8 cellular contexts compared by ENCODE assay signal in the genomic region with DNA sequence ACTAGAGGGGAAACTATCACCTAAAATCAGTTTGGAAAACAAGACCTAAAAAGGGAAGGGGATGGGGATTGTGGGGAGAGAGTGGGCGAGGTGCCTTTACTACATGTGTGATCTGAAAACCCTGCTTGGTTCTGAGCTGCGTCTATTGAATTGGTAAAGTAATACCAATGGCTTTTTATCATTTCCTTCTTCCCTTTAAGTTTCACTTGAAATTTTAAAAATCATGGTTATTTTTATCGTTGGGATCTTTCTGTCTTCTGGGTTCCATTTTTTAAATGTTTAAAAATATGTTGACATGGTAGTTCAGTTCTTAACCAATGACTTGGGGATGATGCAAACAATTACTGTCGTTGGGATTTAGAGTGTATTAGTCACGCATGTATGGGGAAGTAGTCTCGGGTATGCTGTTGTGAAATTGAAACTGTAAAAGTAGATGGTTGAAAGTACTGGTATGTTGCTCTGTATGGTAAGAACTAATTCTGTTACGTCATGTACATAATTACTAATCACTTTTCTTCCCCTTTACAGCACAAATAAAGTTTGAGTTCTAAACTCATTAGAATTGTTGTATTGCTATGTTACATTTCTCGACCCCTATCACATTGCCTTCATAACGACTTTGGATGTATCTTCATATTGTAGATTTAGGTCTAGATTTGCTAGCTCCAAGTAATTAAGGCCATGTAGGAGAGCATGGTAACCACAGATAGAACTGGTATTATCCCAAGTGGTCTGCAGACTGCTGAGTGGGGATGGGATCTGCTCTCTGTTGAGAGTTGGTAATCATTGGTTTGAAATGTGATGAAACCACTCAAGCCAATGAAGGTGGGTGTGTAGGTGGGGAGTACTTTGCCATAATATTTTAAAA. TPM values are rescaled to one million over a fixed set of nuclear protein-coding genes. Genes with fewer than 3 reads are reported as not detected.
A peak's percentile ranks its signal among the peaks of the same experiment; 100 is the strongest.
DNase-seq lines count a peak whose midpoint lies in the region; ATAC-seq, FAIRE-seq and TF ChIP-seq lines count a peak whose summit lies in the region.

No MANE protein-coding gene starts in this region.

- H3K27ac Mint-ChIP-seq in MCF 10A (ENCODE audit: low read depth, unreplicated experiment), result peak overlapping the region; percentile 99

- H3K9ac ChIP-seq in HepG2 (ENCODE audit: insufficient read depth, low read depth, low read length), result peak overlapping the region; percentile 100

- H3K4me1 ChIP-seq in PC-9 (replicated peaks; ENCODE audit: insufficient read depth), result peaks cover 50% of the 10 kb centered on the region
- H3K4me1 ChIP-seq in HepG2 (ENCODE audit: insufficient read depth, low read length), result peaks cover 51% of the 10 kb centered on the region
- H3K4me1 ChIP-seq in testis, result peaks cover 27% of the 10 kb centered on the region

- TF ChIP-seq CTCF in PC-9 (conservative IDR thresholded peaks at IDR 0.05) (peak; percentile 2; the same call in 1 of the 2 replicates), MCF 10A (IDR thresholded peaks at IDR 0.05; ENCODE audit: unreplicated experiment) (no peak), HepG2 (CRISPR knock-in tag; IDR thresholded peaks at IDR 0.05) (no peak), testis (IDR thresholded peaks at IDR 0.05) (no peak)

- H3K4me3 ChIP-seq in PC-9, result peak overlapping the region; percentile 90
- peak overlapping the region; percentile 91 to 94 (median 93) for H3K4me3 ChIP-seq in HepG2 (replicated peaks in 1 of 3; ENCODE audit: insufficient read depth in 1 of 3, low read depth in 2 of 3, low read length in 3 of 3)
- H3K4me3 ChIP-seq in testis, result peak overlapping the region; percentile 86 to 93

- BruUV-seq in PC-9 (replicated peaks; lab: Mats Ljungman, UMichigan), result no TSS peak
- TSS peak; percentile 20 for BruUV-seq in MCF 10A (replicated peaks; lab: Mats Ljungman, UMichigan)
- BruUV-seq in HepG2 (replicated peaks; lab: Mats Ljungman, UMichigan), result no TSS peak

- no peaks in the 10 kb centered on the region for H3K9me3 Mint-ChIP-seq in MCF 10A (ENCODE audit: unreplicated experiment)

- WGBS in HepG2 (ENCODE audit: low lambda C conversion rate), result 5% methylated on average over 9 of the region's 9 CpGs
- WGBS in testis, 2 donors, result 22 to 23% methylated on average over 9 of the region's 9 CpGs

- peaks cover 84% of the 10 kb centered on the region for H4K20me1 ChIP-seq in PC-9 (ENCODE audit: insufficient read depth)
- H4K20me1 ChIP-seq in HepG2 (ENCODE audit: insufficient read depth, low read length), result peaks cover 85% of the 10 kb centered on the region

- peaks cover 94% of the 10 kb centered on the region for H3K36me3 Mint-ChIP-seq in MCF 10A (ENCODE audit: insufficient read depth, unreplicated experiment)

- TF ChIP-seq EP300 in HepG2 (IDR thresholded peaks at IDR 0.05; ENCODE audit: low read depth in 2 of 2, low read length in 2 of 2) (no peak), HepG2 (CRISPR knock-in tag; IDR thresholded peaks at IDR 0.05; ENCODE audit: borderline replicate concordance) (no peak)

- H3K9me3 ChIP-seq in PC-9 (ENCODE audit: insufficient read depth, low read depth) (no peaks in the 10 kb centered on the region), HepG2 (ENCODE audit: low read length) (no peaks in the 10 kb centered on the region), testis (no peaks in the 10 kb centered on the region)

- POLR2A ChIA-PET in PC-9 (lab: Charles Lee; ENCODE audit: unreplicated experiment) (interaction anchor here (0.8 kb wide), 1 partner anchor 477 kb away, joined by 4 read pairs; no protein-coding TSS in a partner anchor), MCF 10A (lab: Yijun Ruan, JAX) (interaction anchor here (2.0 to 21.4 kb wide), 8 partner anchors 8 to 237 kb away, joined by 7 to 2994 read pairs (median 382); a partner anchor contains a TSS), HepG2 (lab: Yijun Ruan, JAX) (interaction anchor here (0.6 to 17.8 kb wide), 7 partner anchors 8 to 77 kb away, joined by 3 to 952 read pairs (median 147); a partner anchor contains a TSS)

- DNase-seq in ACHN (peak; percentile 42), PC-9 (peak in 1 of 2 experiments; percentile 97), MCF 10A (ENCODE audit: unreplicated experiment) (peak; percentile 90), HepG2 (ENCODE audit: low spot score) (no peak), testis (peak; percentile 17), NCI-H345 treated with DMSO at 0.1 percent for 48 hours (lab: John Stamatoyannopoulos, UW; ENCODE audit: unreplicated experiment) (no peak), NCI-H524 (lab: John Stamatoyannopoulos, UW) (no peak)

- H3K27me3 Mint-ChIP-seq in MCF 10A (ENCODE audit: insufficient read depth, unreplicated experiment), result peaks cover 10% of the 10 kb centered on the region

- peaks cover 31% of the 10 kb centered on the region for H3K4me1 Mint-ChIP-seq in MCF 10A (ENCODE audit: insufficient read depth, unreplicated experiment)

- no peak for TF ChIP-seq RAD21 in HepG2 (CRISPR knock-in tag; IDR thresholded peaks at IDR 0.05)

- H3K79me2 ChIP-seq in PC-9 (ENCODE audit: low read depth), result peaks cover 92% of the 10 kb centered on the region
- H3K79me2 ChIP-seq in HepG2 (ENCODE audit: insufficient read depth, low read length), result peaks cover 88% of the 10 kb centered on the region

- TF ChIP-seq POLR2A in HepG2 (IDR thresholded peaks at IDR 0.05; ENCODE audit: insufficient read depth in 1 of 2, low read depth in 2 of 2, low read length in 2 of 2) (peak in 1 of 2 experiments; percentile 60; a peak in 2 of 4 replicates), testis (IDR thresholded peaks at IDR 0.05) (no peak)

- H3K27me3 ChIP-seq in PC-9 (ENCODE audit: insufficient read depth, low read depth), result no peaks in the 10 kb centered on the region
- no peaks in the 10 kb centered on the region; a peak in 1 of 5 replicates for H3K27me3 ChIP-seq in HepG2 (ENCODE audit: control insufficient read depth in 1 of 2, insufficient read depth in 2 of 2, low read length in 2 of 2)
- H3K27me3 ChIP-seq in testis, result no peaks in the 10 kb centered on the region

- peak; percentile 12 for FAIRE-seq in HepG2 (lab: Jason Lieb, UNC)

- H3K36me3 ChIP-seq in PC-9 (ENCODE audit: low read depth) (peaks cover 63% of the 10 kb centered on the region), HepG2 (replicated peaks in 1 of 2; ENCODE audit: control insufficient read depth in 1 of 2, insufficient read depth in 2 of 2, low read length in 2 of 2) (no peaks in the 10 kb centered on the region; a peak in 2 of 5 replicates), testis (ENCODE audit: low read depth, missing control alignments) (no peaks in the 10 kb centered on the region)

- ATAC-seq in GM18868 (IDR thresholded peaks at IDR 0.05; ENCODE audit: unreplicated experiment) (peak; percentile 35), HepG2 (no peak)

- in situ Hi-C loops in ACHN (cut with HindIII; ENCODE audit: low pct_ligation_motif_present, low pct_unique_long_range_greater_than_20kb, low sequenced_read_pairs), result loop anchor here (10.0 kb wide), 1 partner anchor 69 kb away; a partner anchor contains a TSS
- in situ Hi-C loops in HepG2 (cut with HindIII; ENCODE audit: extremely low pct_ligation_motif_present, low pct_unique_long_range_greater_than_20kb), result no loop called here

- H2AFZ ChIP-seq in PC-9, result no peak overlapping the region
- H2AFZ ChIP-seq in HepG2 (ENCODE audit: low read length), result no peak overlapping the region

- H3F3A ChIP-seq in PC-9 (ENCODE audit: insufficient read depth, low read depth), result peaks cover 86% of the 10 kb centered on the region

- CTCF ChIA-PET in PC-9 (lab: Charles Lee), result no interaction called here
- CTCF ChIA-PET in MCF 10A (lab: Yijun Ruan, JAX), result interaction anchor here (0.6 kb wide), 1 partner anchor 73 kb away, joined by 3 read pairs; a partner anchor contains a TSS
- CTCF ChIA-PET in HepG2 (lab: Yijun Ruan, JAX; ENCODE audit: low intra/inter-chr PET ratio, low total read pairs), result no interaction called here

- H3K4me2 ChIP-seq in PC-9, result peak overlapping the region; percentile 99
- peak overlapping the region; percentile 95 for H3K4me2 ChIP-seq in HepG2 (ENCODE audit: low read depth, low read length)

- peak overlapping the region; percentile 98 for H3K4me3 Mint-ChIP-seq in MCF 10A (ENCODE audit: unreplicated experiment)

- intact Hi-C loops in PC-9 (cut with micrococcal nuclease; ENCODE audit: unreplicated experiment) (no loop called here), MCF 10A (cut with micrococcal nuclease) (no loop called here), HepG2 (cut with micrococcal nuclease; ENCODE audit: unreplicated experiment) (no loop called here), testis (cut with DNase I; ENCODE audit: low total_unique reads) (no loop called here)

- no peaks in the 10 kb centered on the region for H3K9me2 ChIP-seq in PC-9 (ENCODE audit: insufficient read depth)

- H3K27ac ChIP-seq in PC-9, result peak overlapping the region; percentile 100
- H3K27ac ChIP-seq in HepG2 (ENCODE audit: extremely low read length, insufficient read depth, low read length), result peak overlapping the region; percentile 100
- peak overlapping the region; percentile 94 to 96 for H3K27ac ChIP-seq in testis

RNA-seq across cellular contexts. Expression of a gene that starts 3.6 kb away (rescaled TPM):
- 825 and 938 TPM in 2 replicates for total RNA-seq in PC-9 (2021)
- total RNA-seq in MCF 10A (2022), result 1,026 and 1,292 TPM in 2 replicates
- 10.5 and 20.5 TPM in 2 replicates for total RNA-seq in HepG2 (2016; rRNA removed; fragmentation: Illumina TruSeq; extraction: Trizol)
- 2.2 and 2.6 TPM in 2 replicates for total RNA-seq in HepG2 (2016; cell fraction: cytosol; rRNA removed; fragmentation: Illumina TruSeq; extraction: Trizol; ENCODE audit: low read depth)
- 8.4 and 21.3 TPM in 2 replicates for total RNA-seq in HepG2 (2016; cell fraction: insoluble cytoplasmic fraction; rRNA removed; fragmentation: Illumina TruSeq; extraction: Trizol)
- 7.8 and 8.3 TPM in 2 replicates for total RNA-seq in HepG2 (2016; cell fraction: membrane; rRNA removed; fragmentation: Illumina TruSeq; extraction: Trizol)
- 196 and 220 TPM in 2 replicates for total RNA-seq in HepG2 (2016; cell fraction: nucleus; rRNA removed; fragmentation: Illumina TruSeq; extraction: Trizol)
- 41.2 and 41.3 TPM in 2 replicates for polyA plus RNA-seq in HepG2 (2011; rRNA removed)
- 13.0 and 13.4 TPM in 2 replicates for polyA plus RNA-seq in HepG2 (2011; cell fraction: cytosol; rRNA removed)
- polyA plus RNA-seq in HepG2 (2011; cell fraction: nucleus; rRNA removed), result 222 and 327 TPM in 2 replicates
- polyA plus RNA-seq in HepG2 (2012), result 288 and 371 TPM in 2 replicates
- 3.6 and 4.3 TPM in 2 replicates for polyA plus RNA-seq in HepG2 (2016; cell fraction: cytosol; fragmentation: Illumina TruSeq; extraction: Trizol; ENCODE audit: low read depth)
- 54.0 and 61.1 TPM in 2 replicates for polyA plus RNA-seq in HepG2 (2016; cell fraction: insoluble cytoplasmic fraction; fragmentation: Illumina TruSeq; extraction: Trizol; ENCODE audit: low read depth)
- polyA plus RNA-seq in HepG2 (2016; cell fraction: membrane; fragmentation: Illumina TruSeq; extraction: Trizol; ENCODE audit: low read depth), result 47.1 and 54.4 TPM in 2 replicates
- 577 and 628 TPM in 2 replicates for polyA plus RNA-seq in HepG2 (2016; cell fraction: nucleus; fragmentation: Illumina TruSeq; extraction: Trizol; ENCODE audit: insufficient read depth, low read depth)
- 64.6 and 225 TPM in 2 replicates for polyA minus RNA-seq in HepG2 (2011; rRNA and poly(A)+ RNA removed; ENCODE audit: low replicate concordance)
- 17.3 and 20.2 TPM in 2 replicates for polyA minus RNA-seq in HepG2 (2011; cell fraction: cytosol; rRNA and poly(A)+ RNA removed)
- 1,479 and 1,737 TPM in 2 replicates for polyA minus RNA-seq in HepG2 (2011; cell fraction: nucleus; rRNA and poly(A)+ RNA removed)
- 100 to 1,000 TPM; 230 to 243 TPM for total RNA-seq in testis
- 189 TPM for polyA plus RNA-seq in testis (ENCODE audit: insufficient read depth, low read depth, low replicate concordance)

RNA-seq across cellular contexts. Expression of a gene that starts 39.8 kb away (rescaled TPM):
- total RNA-seq in PC-9 (2021) (32.4 and 48.9 TPM in 2 replicates), MCF 10A (2022) (18.9 and 21.7 TPM in 2 replicates), HepG2 (2016; rRNA removed; fragmentation: Illumina TruSeq; extraction: Trizol) (18.0 and 20.6 TPM in 2 replicates), testis (100 to 1,000 TPM in 1 of 2 donors, 10 to 100 TPM in 1; 92.5 to 118 TPM)
- 2.2 and 2.9 TPM in 2 replicates for total RNA-seq in HepG2 (2016; cell fraction: cytosol; rRNA removed; fragmentation: Illumina TruSeq; extraction: Trizol; ENCODE audit: low read depth)
- 17.5 and 22.6 TPM in 2 replicates for total RNA-seq in HepG2 (2016; cell fraction: insoluble cytoplasmic fraction; rRNA removed; fragmentation: Illumina TruSeq; extraction: Trizol)
- total RNA-seq in HepG2 (2016; cell fraction: membrane; rRNA removed; fragmentation: Illumina TruSeq; extraction: Trizol), result 5.3 and 6.3 TPM in 2 replicates
- total RNA-seq in HepG2 (2016; cell fraction: nucleus; rRNA removed; fragmentation: Illumina TruSeq; extraction: Trizol), result 12.4 and 14.6 TPM in 2 replicates
- polyA plus RNA-seq in HepG2 (2011; rRNA removed) (5.8 and 9.4 TPM in 2 replicates), testis (ENCODE audit: insufficient read depth, low read depth, low replicate concordance) (31.4 TPM)
- polyA plus RNA-seq in HepG2 (2011; cell fraction: cytosol; rRNA removed), result 5.9 and 6.7 TPM in 2 replicates
- 26.7 and 32.6 TPM in 2 replicates for polyA plus RNA-seq in HepG2 (2011; cell fraction: nucleus; rRNA removed)
- polyA plus RNA-seq in HepG2 (2012), result 3.5 and 5.2 TPM in 2 replicates
- polyA plus RNA-seq in HepG2 (2016; cell fraction: cytosol; fragmentation: Illumina TruSeq; extraction: Trizol; ENCODE audit: low read depth), result 2.5 and 2.6 TPM in 2 replicates
- 13.5 and 17.1 TPM in 2 replicates for polyA plus RNA-seq in HepG2 (2016; cell fraction: insoluble cytoplasmic fraction; fragmentation: Illumina TruSeq; extraction: Trizol; ENCODE audit: low read depth)
- polyA plus RNA-seq in HepG2 (2016; cell fraction: membrane; fragmentation: Illumina TruSeq; extraction: Trizol; ENCODE audit: low read depth), result 2.8 and 3.8 TPM in 2 replicates
- polyA plus RNA-seq in HepG2 (2016; cell fraction: nucleus; fragmentation: Illumina TruSeq; extraction: Trizol; ENCODE audit: insufficient read depth, low read depth), result 21.4 and 24.7 TPM in 2 replicates
- 22.3 and 24.3 TPM in 2 replicates for polyA minus RNA-seq in HepG2 (2011; rRNA and poly(A)+ RNA removed; ENCODE audit: low replicate concordance)
- polyA minus RNA-seq in HepG2 (2011; cell fraction: cytosol; rRNA and poly(A)+ RNA removed), result 5.4 and 6.2 TPM in 2 replicates
- 6.2 and 11.8 TPM in 2 replicates for polyA minus RNA-seq in HepG2 (2011; cell fraction: nucleus; rRNA and poly(A)+ RNA removed)

RNA-seq across cellular contexts. Expression of a gene that starts 43.8 kb away (rescaled TPM):
- total RNA-seq in PC-9 (2021) (9.5 and 9.8 TPM in 2 replicates), MCF 10A (2022) (3.9 and 4.9 TPM in 2 replicates), HepG2 (2016; rRNA removed; fragmentation: Illumina TruSeq; extraction: Trizol) (2.1 and 3.4 TPM in 2 replicates), testis (10 to 100 TPM; 10.1 to 10.6 TPM)
- total RNA-seq in HepG2 (2016; cell fraction: cytosol; rRNA removed; fragmentation: Illumina TruSeq; extraction: Trizol; ENCODE audit: low read depth), result 0.79 and 1.0 TPM in 2 replicates
- 1.9 TPM in 2 replicates for total RNA-seq in HepG2 (2016; cell fraction: insoluble cytoplasmic fraction; rRNA removed; fragmentation: Illumina TruSeq; extraction: Trizol)
- total RNA-seq in HepG2 (2016; cell fraction: membrane; rRNA removed; fragmentation: Illumina TruSeq; extraction: Trizol), result 1.5 and 2.2 TPM in 2 replicates
- total RNA-seq in HepG2 (2016; cell fraction: nucleus; rRNA removed; fragmentation: Illumina TruSeq; extraction: Trizol), result 1.3 and 3.5 TPM in 2 replicates
- polyA plus RNA-seq in HepG2 (2011; rRNA removed) (1.2 and 1.9 TPM in 2 replicates), testis (ENCODE audit: insufficient read depth, low read depth, low replicate concordance) (8.0 TPM)
- 0.95 and 0.99 TPM in 2 replicates for polyA plus RNA-seq in HepG2 (2011; cell fraction: cytosol; rRNA removed)
- 5.9 and 6.0 TPM in 2 replicates for polyA plus RNA-seq in HepG2 (2011; cell fraction: nucleus; rRNA removed)
- 2.0 and 4.1 TPM in 2 replicates for polyA plus RNA-seq in HepG2 (2012)
- polyA plus RNA-seq in HepG2 (2016; cell fraction: cytosol; fragmentation: Illumina TruSeq; extraction: Trizol; ENCODE audit: low read depth), result 0.45 and 0.70 TPM in 2 replicates
- polyA plus RNA-seq in HepG2 (2016; cell fraction: insoluble cytoplasmic fraction; fragmentation: Illumina TruSeq; extraction: Trizol; ENCODE audit: low read depth), result 1.3 and 1.6 TPM in 2 replicates
- 1.4 and 1.5 TPM in 2 replicates for polyA plus RNA-seq in HepG2 (2016; cell fraction: membrane; fragmentation: Illumina TruSeq; extraction: Trizol; ENCODE audit: low read depth)
- 5.6 and 8.8 TPM in 2 replicates for polyA plus RNA-seq in HepG2 (2016; cell fraction: nucleus; fragmentation: Illumina TruSeq; extraction: Trizol; ENCODE audit: insufficient read depth, low read depth)
- 1.9 and 7.2 TPM in 2 replicates for polyA minus RNA-seq in HepG2 (2011; rRNA and poly(A)+ RNA removed; ENCODE audit: low replicate concordance)
- 1.4 and 2.5 TPM in 2 replicates for polyA minus RNA-seq in HepG2 (2011; cell fraction: cytosol; rRNA and poly(A)+ RNA removed)
- polyA minus RNA-seq in HepG2 (2011; cell fraction: nucleus; rRNA and poly(A)+ RNA removed), result 1.4 and 2.4 TPM in 2 replicates

Comparison
In these comparisons a context has a peak if more than half of its experiments do, and no peak if none do; other contexts are left out.
1. DNase-seq: peak in ACHN (single experiment), MCF 10A (single experiment) and testis (single experiment); none in HepG2 (single experiment), NCI-H345 treated with DMSO at 0.1 percent for 48 hours (single experiment) and NCI-H524 (0 of 2).
2. Peak in every context shown above with its lines, with median percentiles within 50 percentile points of each other: H3K27ac ChIP-seq and H3K4me3 ChIP-seq.